ENCODE assay signal across 1 cellular context in genomic region chr9:129504404-129504803, GRCh38.
TF ChIP-seq lines count a peak whose summit lies in the region.

No MANE protein-coding gene starts in this region.

TF ChIP-seq in HEK293, 187 proteins besides CTCF, POLR2A, EP300 and RAD21:
- no peak for TF ChIP-seq ZSCAN4 (tag by site-specific recombination; IDR thresholded peaks at IDR 0.05)
- no peak for TF ChIP-seq GLI2 (tag by site-specific recombination; IDR thresholded peaks at IDR 0.05; ENCODE audit: borderline replicate concordance, low read depth)
- TF ChIP-seq RBAK (tag by site-specific recombination; IDR thresholded peaks at IDR 0.05), result no peak
- TF ChIP-seq ZNF677 (tag by site-specific recombination; IDR thresholded peaks at IDR 0.05), result no peak
- TF ChIP-seq ZNF747 (tag by site-specific recombination; IDR thresholded peaks at IDR 0.05), result no peak
- peak; percentile 58 for TF ChIP-seq ZNF341 (tag by site-specific recombination; IDR thresholded peaks at IDR 0.05; ENCODE audit: low read depth)
- TF ChIP-seq ZNF623 (tag by site-specific recombination; IDR thresholded peaks at IDR 0.05), result peak; percentile 92
- TF ChIP-seq ZNF239 (tag by site-specific recombination; IDR thresholded peaks at IDR 0.05), result no peak
